14 cellular contexts compared by ENCODE assay signal in genomic region chr13:112068531-112069062, GRCh38. TPM values are rescaled to one million over a fixed set of nuclear protein-coding genes. Genes with fewer than 3 reads are reported as not detected.
DNase-seq lines count a peak whose midpoint lies in the region; ATAC-seq and TF ChIP-seq lines count a peak whose summit lies in the region.
"Had no signal": no experiment of that assay in that cellular context is flagged by ENCODE, and none has a peak within 500 bp of the region (broad histone marks: within the 10 kb centered on the region; RNA-seq: fewer than 3 reads in every experiment).

No MANE protein-coding gene starts in this region.

- H3K4me3 ChIP-seq in iPS-18c (ENCODE audit: insufficient read depth, low read depth, low read length), result peak overlapping the region; percentile 0; the same call in 1 of the 2 replicates
- peak overlapping the region; percentile 24 for H3K4me3 ChIP-seq in urinary bladder (ENCODE audit: low read depth, low read length)
- H3K4me3 ChIP-seq in CD4-positive, alpha-beta memory T cell (ENCODE audit: low read length in 2 of 2), result no peak overlapping the region
- H3K4me3 ChIP-seq: MG63 had no signal

- CTCF ChIA-PET in activated CD8-positive, alpha-beta T cell treated with anti-CD3 and anti-CD28 coated beads for 36 hours (lab: Charles Lee), result no interaction called here
- CTCF ChIA-PET in CD4-positive, alpha-beta memory T cell (lab: Charles Lee; ENCODE audit: partially characterized antibody), result no interaction called here

- H3K27ac Mint-ChIP-seq in natural killer cell, result peak overlapping the region in 1 of 2 donors; percentile 57
- peak overlapping the region in 1 of 2 donors; percentile 51 for H3K27ac Mint-ChIP-seq in natural killer cell treated with Interleukin-12 subunit alpha and Interleukin-12 subunit beta and Interleukin-15 and Interleukin-18, amount 100 ng/mL, for 72 hours
- no peak overlapping the region for H3K27ac Mint-ChIP-seq in activated CD8-positive, alpha-beta T cell treated with anti-CD3 and anti-CD28 coated beads for 36 hours
- H3K27ac Mint-ChIP-seq in CD4-positive, alpha-beta memory T cell, result peak overlapping the region in 1 of 7 donors; percentile 25
- H3K27ac Mint-ChIP-seq: T-cell had no signal

- H3K27ac ChIP-seq in urinary bladder (ENCODE audit: low read depth), result no peak overlapping the region
- H3K27ac ChIP-seq in CD4-positive, alpha-beta memory T cell (ENCODE audit: low read depth, low read length), result no peak overlapping the region

- peak overlapping the region; percentile 42 for H3K4me3 Mint-ChIP-seq in natural killer cell
- no peak overlapping the region for H3K4me3 Mint-ChIP-seq in natural killer cell treated with Interleukin-12 subunit alpha and Interleukin-12 subunit beta and Interleukin-15 and Interleukin-18, amount 100 ng/mL, for 72 hours
- H3K4me3 Mint-ChIP-seq in activated CD8-positive, alpha-beta T cell treated with anti-CD3 and anti-CD28 coated beads for 36 hours, result peak overlapping the region; percentile 17
- H3K4me3 Mint-ChIP-seq in CD4-positive, alpha-beta memory T cell, result peak overlapping the region in 1 of 8 donors; percentile 35

- WGBS in urinary bladder, result 2% methylated on average over 80 of the region's 80 CpGs

- POLR2A ChIA-PET in activated CD8-positive, alpha-beta T cell treated with anti-CD3 and anti-CD28 coated beads for 36 hours (lab: Charles Lee), result no interaction called here
- POLR2A ChIA-PET in CD4-positive, alpha-beta memory T cell (lab: Charles Lee; ENCODE audit: partially characterized antibody), result no interaction called here

- peaks cover 20% of the 10 kb centered on the region for H3K27me3 ChIP-seq in CD4-positive, alpha-beta memory T cell (ENCODE audit: insufficient read depth, low read length)

- no peaks in the 10 kb centered on the region for H3K36me3 ChIP-seq in urinary bladder (ENCODE audit: insufficient read depth)
- H3K36me3 ChIP-seq in CD4-positive, alpha-beta memory T cell (ENCODE audit: insufficient read depth, low read length), result no peaks in the 10 kb centered on the region
- H3K36me3 ChIP-seq: MG63 had no signal

- peaks cover 0 to 2% of the 10 kb centered on the region in 2 donors for H3K9me3 Mint-ChIP-seq in natural killer cell
- H3K9me3 Mint-ChIP-seq in natural killer cell treated with Interleukin-12 subunit alpha and Interleukin-12 subunit beta and Interleukin-15 and Interleukin-18, amount 100 ng/mL, for 72 hours, result no peaks in the 10 kb centered on the region
- H3K9me3 Mint-ChIP-seq in activated CD8-positive, alpha-beta T cell treated with anti-CD3 and anti-CD28 coated beads for 36 hours, result peaks cover 8% of the 10 kb centered on the region
- peaks cover 0 to 32% (median 24%) of the 10 kb centered on the region in 8 donors for H3K9me3 Mint-ChIP-seq in CD4-positive, alpha-beta memory T cell

- H3K27me3 Mint-ChIP-seq in natural killer cell (ENCODE audit: low read depth in 2 of 2), result peaks cover 40 to 44% of the 10 kb centered on the region in 2 donors
- H3K27me3 Mint-ChIP-seq in natural killer cell treated with Interleukin-12 subunit alpha and Interleukin-12 subunit beta and Interleukin-15 and Interleukin-18, amount 100 ng/mL, for 72 hours, result peaks cover 31 to 60% of the 10 kb centered on the region in 2 donors
- H3K27me3 Mint-ChIP-seq in activated CD8-positive, alpha-beta T cell treated with anti-CD3 and anti-CD28 coated beads for 36 hours, result peaks cover 59% of the 10 kb centered on the region
- H3K27me3 Mint-ChIP-seq in CD4-positive, alpha-beta memory T cell, result peaks cover 37 to 45% of the 10 kb centered on the region in 2 donors

- DNase-seq in natural killer cell (no peak), NCI-H2196 (lab: John Stamatoyannopoulos, UW; ENCODE audit: unreplicated experiment) (no peak)
- DNase-seq in natural killer cell treated with Interleukin-12 subunit alpha and Interleukin-12 subunit beta and Interleukin-15 and Interleukin-18, amount 100 ng/mL, for 72 hours (ENCODE audit: low spot score), result no peak
- no peak for DNase-seq in activated CD8-positive, alpha-beta T cell treated with anti-CD3 and anti-CD28 coated beads for 36 hours
- DNase-seq in CD4-positive, alpha-beta memory T cell, result no peak
- DNase-seq: naive B cell, substantia nigra, T-cell had no signal

- ATAC-seq in natural killer cell (no peak), GM21423 (IDR thresholded peaks at IDR 0.05; ENCODE audit: unreplicated experiment) (no peak)
- no peak for ATAC-seq in natural killer cell treated with Interleukin-12 subunit alpha and Interleukin-12 subunit beta and Interleukin-15 and Interleukin-18, amount 100 ng/mL, for 72 hours
- ATAC-seq in activated CD8-positive, alpha-beta T cell treated with anti-CD3 and anti-CD28 coated beads for 36 hours, result no peak
- ATAC-seq: T-cell had no signal

- H3K4me1 Mint-ChIP-seq in natural killer cell, result no peaks in the 10 kb centered on the region
- peaks cover 0 to 3% of the 10 kb centered on the region in 2 donors for H3K4me1 Mint-ChIP-seq in natural killer cell treated with Interleukin-12 subunit alpha and Interleukin-12 subunit beta and Interleukin-15 and Interleukin-18, amount 100 ng/mL, for 72 hours (ENCODE audit: low read depth in 2 of 2)
- peaks cover 7% of the 10 kb centered on the region for H3K4me1 Mint-ChIP-seq in activated CD8-positive, alpha-beta T cell treated with anti-CD3 and anti-CD28 coated beads for 36 hours (ENCODE audit: low read depth)
- peaks cover 2 to 21% (median 11%) of the 10 kb centered on the region in 4 donors for H3K4me1 Mint-ChIP-seq in CD4-positive, alpha-beta memory T cell

- H3K36me3 Mint-ChIP-seq in natural killer cell, result peaks cover 18% of the 10 kb centered on the region
- H3K36me3 Mint-ChIP-seq in natural killer cell treated with Interleukin-12 subunit alpha and Interleukin-12 subunit beta and Interleukin-15 and Interleukin-18, amount 100 ng/mL, for 72 hours, result peaks cover 17% of the 10 kb centered on the region
- peaks cover 12% of the 10 kb centered on the region for H3K36me3 Mint-ChIP-seq in activated CD8-positive, alpha-beta T cell treated with anti-CD3 and anti-CD28 coated beads for 36 hours (ENCODE audit: low read depth)
- peaks cover 1 to 3% of the 10 kb centered on the region in 2 donors for H3K36me3 Mint-ChIP-seq in CD4-positive, alpha-beta memory T cell
- H3K36me3 Mint-ChIP-seq: T-cell had no signal

- peaks cover 3% of the 10 kb centered on the region for H3K4me1 ChIP-seq in urinary bladder (ENCODE audit: insufficient read depth)
- peaks cover 7% of the 10 kb centered on the region for H3K4me1 ChIP-seq in CD4-positive, alpha-beta memory T cell (ENCODE audit: insufficient read depth, low read length)

- intact Hi-C loops in natural killer cell (cut with micrococcal nuclease), result no loop called here
- intact Hi-C loops in activated CD8-positive, alpha-beta T cell treated with anti-CD3 and anti-CD28 coated beads for 36 hours (cut with micrococcal nuclease), result loop anchor here (5.0 kb wide), 1 partner anchor 34 kb away; no protein-coding TSS in a partner anchor
- intact Hi-C loops in CD4-positive, alpha-beta memory T cell (cut with micrococcal nuclease), result no loop called here

- no peak for TF ChIP-seq CTCF in natural killer cell (IDR thresholded peaks at IDR 0.05)
- TF ChIP-seq CTCF in activated CD8-positive, alpha-beta T cell treated with anti-CD3 and anti-CD28 coated beads for 36 hours (IDR thresholded peaks at IDR 0.05), result no peak

- H3K9me3 ChIP-seq in iPS-18c (ENCODE audit: control insufficient read depth, insufficient read depth, low read length), result peaks cover 2% of the 10 kb centered on the region
- no peaks in the 10 kb centered on the region for H3K9me3 ChIP-seq in CD4-positive, alpha-beta memory T cell (ENCODE audit: control insufficient read depth in 1 of 2, low read length in 2 of 2)
- H3K9me3 ChIP-seq: MG63 had no signal

RNA-seq across cellular contexts. Expression of gene SOX1, which starts 1.6 kb away (rescaled TPM):
- total RNA-seq in natural killer cell (not detected), urinary bladder (not detected)
- total RNA-seq in natural killer cell treated with Interleukin-12 subunit alpha and Interleukin-12 subunit beta and Interleukin-15 and Interleukin-18, amount 100 ng/mL, for 72 hours, result not detected
- total RNA-seq in activated CD8-positive, alpha-beta T cell treated with anti-CD3 and anti-CD28 coated beads for 36 hours, result not detected
- not detected for polyA plus RNA-seq in urinary bladder
- not detected for total RNA-seq in CD4-positive, alpha-beta memory T cell
- polyA plus RNA-seq in CD4-positive, alpha-beta memory T cell, result not detected
- total RNA-seq: RPMI7951, skeletal muscle tissue, T-cell had no signal

Comparison
In these comparisons a context has a peak if more than half of its experiments do, and no peak if none do; other contexts are left out.
1. H3K4me3 ChIP-seq: peak in iPS-18c (single experiment) and urinary bladder (single experiment); none in CD4-positive, alpha-beta memory T cell (0 of 2).